1 cellular context compared by ENCODE assay signal in the genomic region with DNA sequence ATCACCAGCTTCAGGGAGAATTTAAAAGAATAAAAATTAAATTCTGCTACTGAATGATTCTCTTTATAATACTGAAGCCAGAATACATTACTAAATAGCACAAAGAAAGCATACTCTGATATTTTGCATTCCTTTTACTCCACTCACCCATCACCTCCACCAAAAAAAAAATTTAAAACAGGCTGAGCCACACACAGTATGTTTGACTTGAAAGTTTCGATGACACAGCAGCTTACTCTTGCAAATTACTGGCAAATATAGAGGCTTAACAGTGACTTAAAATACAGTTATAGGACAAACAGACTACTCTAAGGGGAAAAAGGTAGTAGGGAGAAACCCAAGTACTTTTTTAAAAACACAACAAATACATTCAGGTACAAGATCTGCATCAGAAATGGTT.
TF ChIP-seq lines count a peak whose summit lies in the region.

No MANE protein-coding gene starts in this region.

TF ChIP-seq in GM23338, 12 proteins besides CTCF, POLR2A, EP300 and RAD21 (continued from another document):
- TF ChIP-seq, protein P1, sequence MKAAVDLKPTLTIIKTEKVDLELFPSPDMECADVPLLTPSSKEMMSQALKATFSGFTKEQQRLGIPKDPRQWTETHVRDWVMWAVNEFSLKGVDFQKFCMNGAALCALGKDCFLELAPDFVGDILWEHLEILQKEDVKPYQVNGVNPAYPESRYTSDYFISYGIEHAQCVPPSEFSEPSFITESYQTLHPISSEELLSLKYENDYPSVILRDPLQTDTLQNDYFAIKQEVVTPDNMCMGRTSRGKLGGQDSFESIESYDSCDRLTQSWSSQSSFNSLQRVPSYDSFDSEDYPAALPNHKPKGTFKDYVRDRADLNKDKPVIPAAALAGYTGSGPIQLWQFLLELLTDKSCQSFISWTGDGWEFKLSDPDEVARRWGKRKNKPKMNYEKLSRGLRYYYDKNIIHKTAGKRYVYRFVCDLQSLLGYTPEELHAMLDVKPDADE (IDR thresholded peaks at IDR 0.05): no peak
- TF ChIP-seq NANOG (IDR thresholded peaks at IDR 0.05; ENCODE audit: borderline replicate concordance): no peak
- no peak for TF ChIP-seq STAT1 (IDR thresholded peaks at IDR 0.05; ENCODE audit: unreplicated experiment)
- no peak for TF ChIP-seq CREB1 (CRISPR knock-in tag; IDR thresholded peaks at IDR 0.05; ENCODE audit: low read depth)
- TF ChIP-seq, protein P2, sequence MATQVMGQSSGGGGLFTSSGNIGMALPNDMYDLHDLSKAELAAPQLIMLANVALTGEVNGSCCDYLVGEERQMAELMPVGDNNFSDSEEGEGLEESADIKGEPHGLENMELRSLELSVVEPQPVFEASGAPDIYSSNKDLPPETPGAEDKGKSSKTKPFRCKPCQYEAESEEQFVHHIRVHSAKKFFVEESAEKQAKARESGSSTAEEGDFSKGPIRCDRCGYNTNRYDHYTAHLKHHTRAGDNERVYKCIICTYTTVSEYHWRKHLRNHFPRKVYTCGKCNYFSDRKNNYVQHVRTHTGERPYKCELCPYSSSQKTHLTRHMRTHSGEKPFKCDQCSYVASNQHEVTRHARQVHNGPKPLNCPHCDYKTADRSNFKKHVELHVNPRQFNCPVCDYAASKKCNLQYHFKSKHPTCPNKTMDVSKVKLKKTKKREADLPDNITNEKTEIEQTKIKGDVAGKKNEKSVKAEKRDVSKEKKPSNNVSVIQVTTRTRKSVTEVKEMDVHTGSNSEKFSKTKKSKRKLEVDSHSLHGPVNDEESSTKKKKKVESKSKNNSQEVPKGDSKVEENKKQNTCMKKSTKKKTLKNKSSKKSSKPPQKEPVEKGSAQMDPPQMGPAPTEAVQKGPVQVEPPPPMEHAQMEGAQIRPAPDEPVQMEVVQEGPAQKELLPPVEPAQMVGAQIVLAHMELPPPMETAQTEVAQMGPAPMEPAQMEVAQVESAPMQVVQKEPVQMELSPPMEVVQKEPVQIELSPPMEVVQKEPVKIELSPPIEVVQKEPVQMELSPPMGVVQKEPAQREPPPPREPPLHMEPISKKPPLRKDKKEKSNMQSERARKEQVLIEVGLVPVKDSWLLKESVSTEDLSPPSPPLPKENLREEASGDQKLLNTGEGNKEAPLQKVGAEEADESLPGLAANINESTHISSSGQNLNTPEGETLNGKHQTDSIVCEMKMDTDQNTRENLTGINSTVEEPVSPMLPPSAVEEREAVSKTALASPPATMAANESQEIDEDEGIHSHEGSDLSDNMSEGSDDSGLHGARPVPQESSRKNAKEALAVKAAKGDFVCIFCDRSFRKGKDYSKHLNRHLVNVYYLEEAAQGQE (IDR thresholded peaks at IDR 0.05; ENCODE audit: unreplicated experiment): no peak
- TF ChIP-seq ZNF331 (CRISPR knock-in tag; IDR thresholded peaks at IDR 0.05; ENCODE audit: low read depth): no peak
